ENCODE assay signal across 19 cellular contexts in the genomic region with DNA sequence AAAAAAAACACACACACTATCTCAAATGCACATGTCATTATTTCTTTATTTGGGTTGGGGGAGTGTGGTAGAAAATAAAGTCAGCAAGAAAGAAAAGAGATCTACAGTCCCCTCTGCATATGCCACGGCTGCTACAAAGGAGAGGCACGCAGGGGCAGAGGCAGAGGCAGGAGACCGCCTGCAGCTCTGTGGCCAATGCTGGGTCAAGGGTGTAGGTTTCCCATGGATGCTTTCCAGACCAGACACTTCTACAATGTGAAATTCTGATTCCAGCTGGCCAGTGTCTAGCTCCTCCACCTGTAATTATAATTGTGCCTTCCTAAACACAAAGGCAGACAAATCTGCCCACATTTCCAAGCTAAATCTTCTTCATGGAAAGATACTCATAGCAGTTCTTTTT. TPM values are rescaled to one million over a fixed set of nuclear protein-coding genes. Genes with fewer than 3 reads are reported as not detected.
DNase-seq lines count a peak whose midpoint lies in the region; ATAC-seq and TF ChIP-seq lines count a peak whose summit lies in the region.
"Had no signal": no experiment of that assay in that cellular context is flagged by ENCODE, and none has a peak within 500 bp of the region (broad histone marks: within the 10 kb centered on the region; RNA-seq: fewer than 3 reads in every experiment).

No MANE protein-coding gene starts in this region.

- DNase-seq in activated T-cell treated with anti-CD3 and anti-CD28 coated beads, Interleukin-2, amount 50 U/mL, for 1 hour = peak; percentile 14
- DNase-seq in activated T-cell treated with anti-CD3 and anti-CD28 coated beads, Interleukin-2, amount 50 U/mL, for 48 hours = no peak
- no peak for DNase-seq in Panc1 (ENCODE audit: low read depth, low spot score)
- no peak for DNase-seq in left ventricle myocardium superior
- DNase-seq in progenitor cell of endocrine pancreas (ENCODE audit: low spot score, unreplicated experiment) = no peak
- no peak for DNase-seq in HCEC 1CT
- DNase-seq: activated gamma-delta T cell treated with Interleukin-2 at 50 U/mL for 16 hours; effector CD8-positive, alpha-beta T cell; GM23248; mammary epithelial cell; NCI-H2029; NCI-H524; stimulated activated CD4-positive, alpha-beta T cell treated with anti-CD3 and anti-CD28 coated beads, Interleukin-4, amount 100 ng/mL, for 24 hours; SW 1271 had no signal

- no peaks in the 10 kb centered on the region for H3K27me3 ChIP-seq in Panc1 (ENCODE audit: control insufficient read depth, insufficient read depth, low read length)
- H3K27me3 ChIP-seq: tibial artery had no signal

- no peak overlapping the region for H3K4me3 Mint-ChIP-seq in progenitor cell of endocrine pancreas (ENCODE audit: low read depth)
- H3K4me3 Mint-ChIP-seq: WTC11 had no signal

- POLR2A ChIA-PET in Panc1 (lab: Charles Lee) = no interaction called here

- no peaks in the 10 kb centered on the region for H3K36me3 Mint-ChIP-seq in progenitor cell of endocrine pancreas (ENCODE audit: insufficient read depth)
- H3K36me3 Mint-ChIP-seq: WTC11 had no signal

- no peaks in the 10 kb centered on the region for H3K9me3 Mint-ChIP-seq in progenitor cell of endocrine pancreas (ENCODE audit: low read depth)
- H3K9me3 Mint-ChIP-seq: WTC11 had no signal

- in situ Hi-C loops in Panc1 (cut with HindIII; ENCODE audit: low pct_unique_long_range_greater_than_20kb, low sequenced_read_pairs) = no loop called here

- ATAC-seq in Panc1 (no peak), left ventricle myocardium superior (peak; percentile 36), GM18870 (IDR thresholded peaks at IDR 0.05; ENCODE audit: unreplicated experiment) (no peak), HG03108 (IDR thresholded peaks at IDR 0.05; ENCODE audit: unreplicated experiment) (no peak)
- ATAC-seq: WTC11 had no signal

- H3K36me3 ChIP-seq in Panc1 (ENCODE audit: control insufficient read depth, insufficient read depth, low read length) = peaks cover 2% of the 10 kb centered on the region; the same call in 1 of the 2 replicates
- H3K36me3 ChIP-seq: tibial artery had no signal

- no peaks in the 10 kb centered on the region for H3K9me3 ChIP-seq in Panc1 (ENCODE audit: control insufficient read depth, insufficient read depth, low read depth, low read length)
- H3K9me3 ChIP-seq: tibial artery had no signal

- peak overlapping the region; percentile 35 for H3K27ac Mint-ChIP-seq in progenitor cell of endocrine pancreas
- H3K27ac Mint-ChIP-seq: WTC11 had no signal

- CTCF ChIA-PET in Panc1 (lab: Charles Lee) = no interaction called here

- H3K4me1 ChIP-seq in Panc1 (ENCODE audit: control insufficient read depth, insufficient read depth, low read length) = peaks cover 98% of the 10 kb centered on the region

- peaks cover 27% of the 10 kb centered on the region for H3K4me1 Mint-ChIP-seq in progenitor cell of endocrine pancreas (ENCODE audit: low read depth)

- peak overlapping the region; percentile 100 for H3K27ac ChIP-seq in Panc1 (ENCODE audit: low read length)
- H3K27ac ChIP-seq: GM23248, PC-9, tibial artery had no signal

- TF ChIP-seq CTCF in Panc1 (IDR thresholded peaks at IDR 0.05) (no peak), progenitor cell of endocrine pancreas (IDR thresholded peaks at IDR 0.05; ENCODE audit: unreplicated experiment) (no peak)

- H3K4me3 ChIP-seq in Panc1 (ENCODE audit: low read depth in 2 of 2, low read length in 2 of 2) = no peak overlapping the region
- H3K4me3 ChIP-seq: GM23248, PC-9, tibial artery had no signal

- intact Hi-C loops in Panc1 (cut with micrococcal nuclease; ENCODE audit: unreplicated experiment) = no loop called here
- intact Hi-C loops in left ventricle myocardium superior (cut with micrococcal nuclease) = no loop called here

- H3K27me3 Mint-ChIP-seq in progenitor cell of endocrine pancreas = no peaks in the 10 kb centered on the region

- TSS peak; percentile 12 for BruUV-seq in Panc1 (replicated peaks; lab: Mats Ljungman, UMichigan)

RNA-seq across cellular contexts. Expression of gene VPS37B, which starts 19.2 kb away (rescaled TPM):
- total RNA-seq in Panc1 (2021; ENCODE audit: unreplicated experiment) (76.7 TPM), left ventricle myocardium superior (29.5 TPM), progenitor cell of endocrine pancreas (22.9 and 24.2 TPM in 2 replicates)
- 70.8 TPM for polyA plus RNA-seq in Panc1 (2012; ENCODE audit: insufficient read length)

RNA-seq across cellular contexts. Expression of gene HIP1R, which starts 41.5 kb away (rescaled TPM):
- 36.7 TPM for total RNA-seq in Panc1 (2021; ENCODE audit: unreplicated experiment)
- polyA plus RNA-seq in Panc1 (2012; ENCODE audit: insufficient read length) = 32.8 TPM
- 27.4 TPM for total RNA-seq in left ventricle myocardium superior
- 61.1 and 68.8 TPM in 2 replicates for total RNA-seq in progenitor cell of endocrine pancreas
